Comparison of ENCODE assay signal across 29 cellular contexts in genomic region chr3:144164352-144164751, GRCh38.
"Had no signal": no experiment of that assay in that cellular context is flagged by ENCODE, and none has a peak within 500 bp of the region (broad histone marks: within the 10 kb centered on the region; RNA-seq: fewer than 3 reads in every experiment).

No MANE protein-coding gene starts in this region.

- H3K36me3 ChIP-seq: ascending aorta, breast epithelium, cardiac muscle cell, colonic mucosa had no signal

- ATAC-seq: activated naive CD4-positive, alpha-beta T cell treated with anti-CD3 and anti-CD28 coated beads, Interleukin-2, amount 50 U/mL, for 72 hours; activated T-cell treated with anti-CD3 and anti-CD28 coated beads, Interleukin-2, amount 50 U/mL, for 72 hours; esophagus mucosa; T-helper 17 cell; WTC11 had no signal

- DNase-seq: activated CD4-positive, alpha-beta memory T cell treated with anti-CD3 and anti-CD28 coated beads, Interleukin-2, amount 10 ng/mL, durations not matched to agents 7 days and 5 days; activated CD4-positive, alpha-beta T cell treated with anti-CD3 and anti-CD28 coated beads for 1 hour; activated CD4-positive, alpha-beta T cell treated with anti-CD3 and anti-CD28 coated beads for 4 hours; activated CD4-positive, alpha-beta T cell treated with anti-CD3 and anti-CD28 coated beads, Interleukin-2, amount 10 ng/mL, durations not matched to agents 7 days and 5 days; activated CD4-positive, alpha-beta T cell treated with anti-CD3 and anti-CD28 coated beads, Interleukin-2, amount 50 U/mL, for 4 hours; activated CD8-positive, alpha-beta memory T cell treated with anti-CD3 and anti-CD28 coated beads, Interleukin-2, amount 50 U/mL, for 48 hours; activated gamma-delta T cell; activated naive CD4-positive, alpha-beta T cell; activated naive CD4-positive, alpha-beta T cell treated with anti-CD3 and anti-CD28 coated beads, Interleukin-2, amount 10 ng/mL, durations not matched to agents 7 days and 5 days; activated naive CD8-positive, alpha-beta T cell treated with anti-CD3 and anti-CD28 coated beads, Interleukin-2, amount 10 ng/mL, durations not matched to agents 7 days and 5 days; activated T-cell treated with anti-CD3 and anti-CD28 coated beads for 4 hours; activated T-cell treated with anti-CD3 and anti-CD28 coated beads, Interleukin-2, amount 50 U/mL, for 24 hours; activated T-cell treated with anti-CD3 and anti-CD28 coated beads, Interleukin-2, amount 50 U/mL, for 72 hours; central memory CD4-positive, alpha-beta T cell; cerebellar nuclear complex; colonic mucosa; effector memory CD4-positive, alpha-beta T cell; endodermal cell; head of caudate nucleus; T-helper 17 cell had no signal

- H3K9me3 ChIP-seq: ascending aorta, colonic mucosa had no signal

- H3K27me3 ChIP-seq: ascending aorta, breast epithelium, cardiac muscle cell, colonic mucosa had no signal

- FAIRE-seq: frontal cortex, TTC549 had no signal

- H3K4me1 ChIP-seq: breast epithelium, colonic mucosa had no signal

- H3K4me3 ChIP-seq: ascending aorta, breast epithelium, cardiac muscle cell, colonic mucosa had no signal

- H3K27ac ChIP-seq: ascending aorta, breast epithelium, cardiac muscle cell, colonic mucosa, VCaP had no signal
